In genomic region chr3:29255854-29256696, GRCh38 we compare ENCODE assay signal across 20 cellular contexts. TPM values are rescaled to one million over a fixed set of nuclear protein-coding genes. Genes with fewer than 3 reads are reported as not detected.
DNase-seq lines count a peak whose midpoint lies in the region; ATAC-seq, FAIRE-seq and TF ChIP-seq lines count a peak whose summit lies in the region.
"Had no signal": no experiment of that assay in that cellular context is flagged by ENCODE, and none has a peak within 500 bp of the region (broad histone marks: within the 10 kb centered on the region; RNA-seq: fewer than 3 reads in every experiment).

No MANE protein-coding gene starts in this region.

- H3K4me3 Mint-ChIP-seq in astrocyte (ENCODE audit: unreplicated experiment) = no peak overlapping the region
- H3K4me3 Mint-ChIP-seq in T-helper 17 cell = no peak overlapping the region
- H3K4me3 Mint-ChIP-seq: T-helper 1 cell treated with Interleukin-12 subunit alpha and Interleukin-12 subunit beta and Interleukin-4 antibody, amounts not matched to agents 30 μg/mL and 1 μg/mL, for 36 hours had no signal

- H3K4me1 Mint-ChIP-seq in astrocyte (ENCODE audit: low read depth, unreplicated experiment) (peaks cover 11% of the 10 kb centered on the region), T-helper 17 cell (no peaks in the 10 kb centered on the region)

- no peak overlapping the region for H3K9ac ChIP-seq in astrocyte (ENCODE audit: low read length)
- H3K9ac ChIP-seq: BLaER1 had no signal

- 82 to 92% (median 85%) methylated on average over 5 of the region's 5 CpGs for WGBS in psoas muscle, 3 donors

- TF ChIP-seq CTCF in astrocyte (IDR thresholded peaks at IDR 0.05; ENCODE audit: insufficient read depth, low read depth, low read length) (no peak), psoas muscle (IDR thresholded peaks at IDR 0.05) (no peak)

- peak; percentile 53 for ATAC-seq in GM18867 (IDR thresholded peaks at IDR 0.05; ENCODE audit: unreplicated experiment)
- ATAC-seq in HG03565 (IDR thresholded peaks at IDR 0.05; ENCODE audit: unreplicated experiment) = peak; percentile 45
- ATAC-seq in psoas muscle = peak; percentile 35 to 75 (median 48)
- no peak for ATAC-seq in T-helper 17 cell
- ATAC-seq: lower lobe of right lung, sciatic nerve, upper lobe of right lung had no signal

- intact Hi-C loops in psoas muscle (cut with DNase I) (no loop called here), posterior cingulate gyrus (cut with DNase I) (no loop called here)

- H3K27me3 Mint-ChIP-seq in astrocyte (ENCODE audit: low read depth, unreplicated experiment) (no peaks in the 10 kb centered on the region), T-helper 17 cell (no peaks in the 10 kb centered on the region)

- H3K4me2 ChIP-seq in astrocyte (ENCODE audit: low read length) = no peak overlapping the region
- H3K4me2 ChIP-seq: BLaER1 had no signal

- H3K36me3 Mint-ChIP-seq in astrocyte (ENCODE audit: low read depth, unreplicated experiment) (peaks cover 2% of the 10 kb centered on the region), T-helper 17 cell (ENCODE audit: low read depth) (no peaks in the 10 kb centered on the region)

- no peaks in the 10 kb centered on the region for H3K27me3 ChIP-seq in astrocyte (ENCODE audit: insufficient read depth, low read length)
- no peaks in the 10 kb centered on the region for H3K27me3 ChIP-seq in psoas muscle (ENCODE audit: insufficient read depth in 3 of 3, low read length in 2 of 3)
- H3K27me3 ChIP-seq: BLaER1, esophagus squamous epithelium, upper lobe of right lung had no signal

- no peak overlapping the region for H2AFZ ChIP-seq in astrocyte (ENCODE audit: low read depth, low read length)

- no peak overlapping the region for H3K4me3 ChIP-seq in astrocyte (ENCODE audit: insufficient read depth, low read depth, low read length)
- H3K4me3 ChIP-seq in psoas muscle = no peak overlapping the region
- H3K4me3 ChIP-seq: BLaER1, esophagus squamous epithelium, lower lobe of right lung, upper lobe of right lung had no signal

- no peaks in the 10 kb centered on the region for H4K20me1 ChIP-seq in astrocyte (ENCODE audit: insufficient read depth, low read length)
- H4K20me1 ChIP-seq: BLaER1 had no signal

- H3K36me3 ChIP-seq in astrocyte (ENCODE audit: insufficient read depth, low read length) (no peaks in the 10 kb centered on the region), psoas muscle (ENCODE audit: insufficient read depth in 1 of 2, low read depth in 1 of 2) (no peaks in the 10 kb centered on the region)
- H3K36me3 ChIP-seq: BLaER1, esophagus squamous epithelium, lower lobe of right lung, upper lobe of right lung had no signal

- H3K79me2 ChIP-seq in astrocyte (ENCODE audit: insufficient read depth, low read length) = no peaks in the 10 kb centered on the region

- peaks cover 3% of the 10 kb centered on the region for H3K9me3 Mint-ChIP-seq in astrocyte (ENCODE audit: unreplicated experiment)
- H3K9me3 Mint-ChIP-seq: T-helper 1 cell treated with Interleukin-12 subunit alpha and Interleukin-12 subunit beta and Interleukin-4 antibody, amounts not matched to agents 30 μg/mL and 1 μg/mL, for 36 hours had no signal

- DNase-seq in astrocyte (ENCODE audit: low read depth) (peak; percentile 62), psoas muscle (no peak), NCI-H146 treated with DMSO at 0.1 percent for 48 hours (lab: John Stamatoyannopoulos, UW; ENCODE audit: unreplicated experiment) (no peak), T-helper 17 cell (no peak), posterior cingulate gyrus (no peak)
- DNase-seq: activated CD4-positive, alpha-beta T cell treated with anti-CD3 and anti-CD28 coated beads for 48 hours; activated T-cell treated with anti-CD3 and anti-CD28 coated beads, Interleukin-2, amount 50 U/mL, for 1 hour; cortex of kidney; esophagus squamous epithelium; H7; lower lobe of right lung; NCI-H2227 treated with DMSO at 0.1 percent for 48 hours; stimulated activated CD4-positive, alpha-beta T cell treated with anti-CD3 and anti-CD28 coated beads, Interleukin-4, amount 100 ng/mL, for 4 hours; stimulated activated naive CD4-positive, alpha-beta T cell; upper lobe of right lung had no signal

- H3K27ac Mint-ChIP-seq in astrocyte (ENCODE audit: unreplicated experiment) (peak overlapping the region; percentile 50), T-helper 17 cell (no peak overlapping the region)
- H3K27ac Mint-ChIP-seq: T-helper 1 cell treated with Interleukin-12 subunit alpha and Interleukin-12 subunit beta and Interleukin-4 antibody, amounts not matched to agents 30 μg/mL and 1 μg/mL, for 36 hours had no signal

- H3K27ac ChIP-seq in astrocyte (ENCODE audit: low read depth, low read length) (no peak overlapping the region), psoas muscle (no peak overlapping the region)
- H3K27ac ChIP-seq: BLaER1, esophagus squamous epithelium, lower lobe of right lung, upper lobe of right lung had no signal

- no peak for FAIRE-seq in astrocyte (lab: Jason Lieb, UNC)

- H3K4me1 ChIP-seq in astrocyte (ENCODE audit: insufficient read depth, low read length) (no peaks in the 10 kb centered on the region), psoas muscle (peaks cover 9% of the 10 kb centered on the region)
- H3K4me1 ChIP-seq: BLaER1, esophagus squamous epithelium, lower lobe of right lung, upper lobe of right lung had no signal

- H3K9me3 ChIP-seq in astrocyte (ENCODE audit: insufficient read depth, low read depth, low read length) (no peaks in the 10 kb centered on the region), psoas muscle (no peaks in the 10 kb centered on the region), T-helper 17 cell (ENCODE audit: control insufficient read depth, low read length, poor library complexity, severe bottlenecking) (no peaks in the 10 kb centered on the region)
- H3K9me3 ChIP-seq: BLaER1, esophagus squamous epithelium, lower lobe of right lung, upper lobe of right lung had no signal

RNA-seq across cellular contexts. Expression of gene RBMS3, which starts 24.8 kb away (rescaled TPM):
- total RNA-seq in astrocyte (32.3 and 33.0 TPM in 2 replicates), psoas muscle (10 to 100 TPM; 23.5 to 34.5 (median 29.7) TPM), T-helper 17 cell (1 to 10 TPM in 1 of 2 donors, under 1 TPM in 1; 0.37 to 1.7 TPM)
- 1 to 10 TPM; 3.8 to 5.3 (median 4.3) TPM for polyA plus RNA-seq in psoas muscle

Comparison
In these comparisons a context has a peak if more than half of its experiments do, and no peak if none do; other contexts are left out.
1. RNA of gene RBMS3, which starts 24.8 kb away (total RNA-seq): 32.3 to 33.0 TPM in astrocyte and 23.5 to 34.5 TPM in psoas muscle; 0.37 to 1.7 TPM in T-helper 17 cell; every median in the first group is over 4 times any median in the second.